In genomic region chr13:85654227-85654626, GRCh38 we compare ENCODE assay signal across 21 cellular contexts.
DNase-seq lines count a peak whose midpoint lies in the region; ATAC-seq and TF ChIP-seq lines count a peak whose summit lies in the region.
"Had no signal": no experiment of that assay in that cellular context is flagged by ENCODE, and none has a peak within 500 bp of the region (broad histone marks: within the 10 kb centered on the region; RNA-seq: fewer than 3 reads in every experiment).

No MANE protein-coding gene starts in this region.

- no peak overlapping the region for H3K4ac ChIP-seq in mesenchymal stem cell (ENCODE audit: low read depth in 1 of 2, low read length in 2 of 2)

- no peak overlapping the region for H2BK12ac ChIP-seq in mesenchymal stem cell (ENCODE audit: low read length in 2 of 2)

- ATAC-seq in SK-N-SH treated with all-trans-retinoic acid at 6 μM for 48 hours (peak; percentile 82), GM18511 (IDR thresholded peaks at IDR 0.05; ENCODE audit: unreplicated experiment) (no peak)

- 10% methylated on average over 1 of the region's 2 CpGs for WGBS in mesenchymal stem cell

- H2BK5ac ChIP-seq in mesenchymal stem cell (ENCODE audit: low read depth, low read length, poor library complexity, severe bottlenecking): no peak overlapping the region

- no peaks in the 10 kb centered on the region for H3K36me3 ChIP-seq in mesenchymal stem cell (ENCODE audit: control insufficient read depth in 1 of 2, insufficient read depth in 2 of 2, low read depth in 1 of 2, low read length in 2 of 2)
- H3K36me3 ChIP-seq: HAP-1 had no signal

- H3K4me1 ChIP-seq in mesenchymal stem cell (ENCODE audit: control insufficient read depth, insufficient read depth, low read depth, low read length): no peaks in the 10 kb centered on the region
- H3K4me1 ChIP-seq: HAP-1 had no signal

- H2AFZ ChIP-seq in mesenchymal stem cell (ENCODE audit: low read depth, low read length): no peak overlapping the region
- H2AFZ ChIP-seq: GM23248 had no signal

- H4K8ac ChIP-seq in mesenchymal stem cell (ENCODE audit: low read length): no peak overlapping the region

- H3K27me3 ChIP-seq in mesenchymal stem cell (ENCODE audit: control insufficient read depth in 1 of 2, insufficient read depth in 1 of 2, low read length in 2 of 2): no peaks in the 10 kb centered on the region

- peak; percentile 13 for DNase-seq in M059J (ENCODE audit: low read depth)
- DNase-seq in mesenchymal stem cell: peak; percentile 26
- no peak for DNase-seq in superior temporal gyrus (ENCODE audit: extremely low spot score)
- DNase-seq in NCI-H226: no peak
- no peak for DNase-seq in occipital lobe (lab: John Stamatoyannopoulos, UW)
- DNase-seq: GDM1, GM23248, Karpas-422, MM.1S, NCI-H1105, NCI-H146, NCI-H2029 treated with DMSO at 0.1 percent for 48 hours, NCI-H345, NCI-H524, NCI-H82, Right ventricle myocardium superior had no signal

- no peak overlapping the region for H3K14ac ChIP-seq in mesenchymal stem cell (ENCODE audit: low read length in 2 of 2)

- no peak overlapping the region for H3K4me3 ChIP-seq in mesenchymal stem cell (ENCODE audit: insufficient read depth in 1 of 2, low read depth in 1 of 2, low read length in 2 of 2)
- H3K4me3 ChIP-seq: GM23248, HAP-1, SK-N-MC had no signal

- H3K9ac ChIP-seq in mesenchymal stem cell (ENCODE audit: low read length): no peak overlapping the region
- H3K9ac ChIP-seq: GM23248 had no signal

- H3K27ac ChIP-seq in C4-2B (peak overlapping the region; percentile 64; the same call in 1 of the 2 replicates), mesenchymal stem cell (ENCODE audit: low read length, poor library complexity, severe bottlenecking) (no peak overlapping the region)
- H3K27ac ChIP-seq: GM23248, SK-N-MC had no signal

- no peak overlapping the region for H2BK120ac ChIP-seq in mesenchymal stem cell (ENCODE audit: low read depth, low read length)

- no peaks in the 10 kb centered on the region for H3K79me1 ChIP-seq in mesenchymal stem cell (replicated peaks; ENCODE audit: low read length, poor library complexity, severe bottlenecking)

- no peak for TF ChIP-seq CTCF in C4-2B (conservative IDR thresholded peaks at IDR 0.05)

- H2AK5ac ChIP-seq in mesenchymal stem cell (ENCODE audit: low read length, severe bottlenecking): no peak overlapping the region

- H3K4me2 ChIP-seq in mesenchymal stem cell (ENCODE audit: low read length, poor library complexity, severe bottlenecking): no peak overlapping the region

- H2BK15ac ChIP-seq in mesenchymal stem cell (ENCODE audit: low read depth, poor library complexity, severe bottlenecking): no peak overlapping the region

- H3K23ac ChIP-seq in mesenchymal stem cell (ENCODE audit: low read length in 2 of 2): no peak overlapping the region

- no peak overlapping the region for H4K91ac ChIP-seq in mesenchymal stem cell (ENCODE audit: low read length)

- no peak overlapping the region for H3K18ac ChIP-seq in mesenchymal stem cell (ENCODE audit: low read depth in 1 of 2, low read length in 2 of 2)

- H3K9me3 ChIP-seq in mesenchymal stem cell (ENCODE audit: control insufficient read depth, low read length): no peaks in the 10 kb centered on the region
- H3K9me3 ChIP-seq: HAP-1 had no signal

TF ChIP-seq in SK-N-SH treated with all-trans-retinoic acid at 6 μM for 48 hours, 23 proteins besides CTCF, POLR2A, EP300 and RAD21 (continues in another document):
- no peak for TF ChIP-seq ZFP30 (CRISPR knock-in tag; IDR thresholded peaks at IDR 0.05)
- no peak for TF ChIP-seq ZFP3 (CRISPR knock-in tag; IDR thresholded peaks at IDR 0.05)
- peak; percentile 89; the same call in 1 of the 2 replicates for TF ChIP-seq RARB (CRISPR knock-in tag; IDR thresholded peaks at IDR 0.05)
- TF ChIP-seq, protein P1, sequence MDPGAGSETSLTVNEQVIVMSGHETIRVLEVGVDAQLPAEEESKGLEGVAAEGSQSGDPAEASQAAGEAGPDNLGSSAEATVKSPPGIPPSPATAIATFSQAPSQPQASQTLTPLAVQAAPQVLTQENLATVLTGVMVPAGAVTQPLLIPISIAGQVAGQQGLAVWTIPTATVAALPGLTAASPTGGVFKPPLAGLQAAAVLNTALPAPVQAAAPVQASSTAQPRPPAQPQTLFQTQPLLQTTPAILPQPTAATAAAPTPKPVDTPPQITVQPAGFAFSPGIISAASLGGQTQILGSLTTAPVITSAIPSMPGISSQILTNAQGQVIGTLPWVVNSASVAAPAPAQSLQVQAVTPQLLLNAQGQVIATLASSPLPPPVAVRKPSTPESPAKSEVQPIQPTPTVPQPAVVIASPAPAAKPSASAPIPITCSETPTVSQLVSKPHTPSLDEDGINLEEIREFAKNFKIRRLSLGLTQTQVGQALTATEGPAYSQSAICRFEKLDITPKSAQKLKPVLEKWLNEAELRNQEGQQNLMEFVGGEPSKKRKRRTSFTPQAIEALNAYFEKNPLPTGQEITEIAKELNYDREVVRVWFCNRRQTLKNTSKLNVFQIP (CRISPR knock-in tag; IDR thresholded peaks at IDR 0.05; ENCODE audit: borderline replicate concordance, low read depth): peak; percentile 93; the same call in 1 of the 2 replicates
- TF ChIP-seq, protein P2, sequence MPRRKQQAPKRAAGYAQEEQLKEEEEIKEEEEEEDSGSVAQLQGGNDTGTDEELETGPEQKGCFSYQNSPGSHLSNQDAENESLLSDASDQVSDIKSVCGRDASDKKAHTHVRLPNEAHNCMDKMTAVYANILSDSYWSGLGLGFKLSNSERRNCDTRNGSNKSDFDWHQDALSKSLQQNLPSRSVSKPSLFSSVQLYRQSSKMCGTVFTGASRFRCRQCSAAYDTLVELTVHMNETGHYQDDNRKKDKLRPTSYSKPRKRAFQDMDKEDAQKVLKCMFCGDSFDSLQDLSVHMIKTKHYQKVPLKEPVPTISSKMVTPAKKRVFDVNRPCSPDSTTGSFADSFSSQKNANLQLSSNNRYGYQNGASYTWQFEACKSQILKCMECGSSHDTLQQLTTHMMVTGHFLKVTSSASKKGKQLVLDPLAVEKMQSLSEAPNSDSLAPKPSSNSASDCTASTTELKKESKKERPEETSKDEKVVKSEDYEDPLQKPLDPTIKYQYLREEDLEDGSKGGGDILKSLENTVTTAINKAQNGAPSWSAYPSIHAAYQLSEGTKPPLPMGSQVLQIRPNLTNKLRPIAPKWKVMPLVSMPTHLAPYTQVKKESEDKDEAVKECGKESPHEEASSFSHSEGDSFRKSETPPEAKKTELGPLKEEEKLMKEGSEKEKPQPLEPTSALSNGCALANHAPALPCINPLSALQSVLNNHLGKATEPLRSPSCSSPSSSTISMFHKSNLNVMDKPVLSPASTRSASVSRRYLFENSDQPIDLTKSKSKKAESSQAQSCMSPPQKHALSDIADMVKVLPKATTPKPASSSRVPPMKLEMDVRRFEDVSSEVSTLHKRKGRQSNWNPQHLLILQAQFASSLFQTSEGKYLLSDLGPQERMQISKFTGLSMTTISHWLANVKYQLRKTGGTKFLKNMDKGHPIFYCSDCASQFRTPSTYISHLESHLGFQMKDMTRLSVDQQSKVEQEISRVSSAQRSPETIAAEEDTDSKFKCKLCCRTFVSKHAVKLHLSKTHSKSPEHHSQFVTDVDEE (CRISPR knock-in tag; IDR thresholded peaks at IDR 0.05): peak; percentile 49; the same call in 1 of the 2 replicates
- no peak for TF ChIP-seq SNAI2 (CRISPR knock-in tag; IDR thresholded peaks at IDR 0.05)
- peak; percentile 91 for TF ChIP-seq CREB5 (CRISPR knock-in tag; IDR thresholded peaks at IDR 0.05; ENCODE audit: low read depth)
- TF ChIP-seq OSR1 (CRISPR knock-in tag; IDR thresholded peaks at IDR 0.05): no peak
- TF ChIP-seq PPARA (CRISPR knock-in tag; IDR thresholded peaks at IDR 0.05; ENCODE audit: borderline replicate concordance): no peak
- no peak for TF ChIP-seq ARNTL (CRISPR knock-in tag; IDR thresholded peaks at IDR 0.05; ENCODE audit: borderline replicate concordance, low read depth)
- peak; percentile 83 for TF ChIP-seq TCF4 (CRISPR knock-in tag; IDR thresholded peaks at IDR 0.05; ENCODE audit: borderline replicate concordance)
- TF ChIP-seq, protein P3, sequence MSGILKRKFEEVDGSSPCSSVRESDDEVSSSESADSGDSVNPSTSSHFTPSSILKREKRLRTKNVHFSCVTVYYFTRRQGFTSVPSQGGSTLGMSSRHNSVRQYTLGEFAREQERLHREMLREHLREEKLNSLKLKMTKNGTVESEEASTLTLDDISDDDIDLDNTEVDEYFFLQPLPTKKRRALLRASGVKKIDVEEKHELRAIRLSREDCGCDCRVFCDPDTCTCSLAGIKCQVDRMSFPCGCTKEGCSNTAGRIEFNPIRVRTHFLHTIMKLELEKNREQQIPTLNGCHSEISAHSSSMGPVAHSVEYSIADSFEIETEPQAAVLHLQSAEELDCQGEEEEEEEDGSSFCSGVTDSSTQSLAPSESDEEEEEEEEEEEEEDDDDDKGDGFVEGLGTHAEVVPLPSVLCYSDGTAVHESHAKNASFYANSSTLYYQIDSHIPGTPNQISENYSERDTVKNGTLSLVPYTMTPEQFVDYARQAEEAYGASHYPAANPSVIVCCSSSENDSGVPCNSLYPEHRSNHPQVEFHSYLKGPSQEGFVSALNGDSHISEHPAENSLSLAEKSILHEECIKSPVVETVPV (CRISPR knock-in tag; IDR thresholded peaks at IDR 0.05): 0 out of 2 replicates have a peak, but pooled peaks have one; percentile 47
- no peak for TF ChIP-seq BACH2 (CRISPR knock-in tag; IDR thresholded peaks at IDR 0.05; ENCODE audit: borderline replicate concordance)

Comparison
In these comparisons a context has a peak if more than half of its experiments do, and no peak if none do; other contexts are left out.
1. DNase-seq: peak in M059J (single experiment) and mesenchymal stem cell (single experiment); none in superior temporal gyrus (single experiment), NCI-H226 (single experiment) and occipital lobe (single experiment).